In genomic region chr7:123215350-123215749, GRCh38 we compare ENCODE assay signal across 31 cellular contexts. TPM values are rescaled to one million over a fixed set of nuclear protein-coding genes. Genes with fewer than 3 reads are reported as not detected.
"Had no signal": no experiment of that assay in that cellular context is flagged by ENCODE, and none has a peak within 500 bp of the region (broad histone marks: within the 10 kb centered on the region; RNA-seq: fewer than 3 reads in every experiment).

No MANE protein-coding gene starts in this region.

- H3K4me1 ChIP-seq: stomach, suprapubic skin, testis, thyroid gland, tibial artery, tibial nerve, upper lobe of left lung, upper lobe of right lung, uterus, vagina had no signal

- H3K4me3 ChIP-seq: stomach, suprapubic skin, testis, thoracic aorta, thyroid gland, tibial artery, tibial nerve, transverse colon, upper lobe of left lung, upper lobe of right lung, uterus, vagina had no signal

- H3K9me3 ChIP-seq: suprapubic skin, testis, thoracic aorta, thyroid gland, tibial artery, upper lobe of right lung, uterus, vagina had no signal

- H3K36me3 ChIP-seq: stomach, suprapubic skin, thoracic aorta, thyroid gland, tibial artery, tibial nerve, transverse colon, upper lobe of left lung, upper lobe of right lung, uterus, vagina had no signal

- FAIRE-seq: urothelium cell line had no signal

- DNase-seq: stimulated activated CD4-positive, alpha-beta T cell treated with anti-CD3 and anti-CD28 coated beads, Interleukin-2, amount 100 ng/mL, for 48 hours; stimulated activated CD4-positive, alpha-beta T cell treated with anti-CD3 and anti-CD28 coated beads, Interleukin-4, amount 100 ng/mL, for 1 hour; stimulated activated CD4-positive, alpha-beta T cell treated with anti-CD3 and anti-CD28 coated beads, Interleukin-4, amount 100 ng/mL, for 24 hours; stimulated activated CD4-positive, alpha-beta T cell treated with anti-CD3 and anti-CD28 coated beads, Interleukin-4, amount 100 ng/mL, for 4 hours; stimulated activated CD8-positive, alpha-beta memory T cell treated with anti-CD3 and anti-CD28 coated beads, Interleukin-4, amount 100 ng/mL, for 48 hours; stimulated activated naive B cell treated with anti-CD40 and anti-IgM and Interleukin-4, amounts not matched to agents 10 μg/mL and 1 μg/mL and 100 μg/mL, for 72 hours; stimulated activated naive CD4-positive, alpha-beta T cell; stimulated activated naive CD4-positive, alpha-beta T cell treated with Interleukin-2 at 50 U/mL for 16 hours; stimulated activated naive CD8-positive, alpha-beta T cell treated with anti-CD3 and anti-CD28 coated beads, Interleukin-15, amount 100 ng/mL, for 72 hours; stimulated activated naive CD8-positive, alpha-beta T cell treated with anti-CD3 and anti-CD28 coated beads, Interleukin-15, Interleukin-2, amounts not matched to agents 100 U/mL and 50 U/mL, for 24 hours; stomach; substantia nigra; testis; thyroid gland; tibial artery; transverse colon; trophoblast cell; upper lobe of left lung; upper lobe of right lung; uterus had no signal

- H3K27ac ChIP-seq: stomach, suprapubic skin, testis, thoracic aorta, thyroid gland, tibial artery, tibial nerve, transverse colon, upper lobe of left lung, upper lobe of right lung, uterus, vagina had no signal

- H3K27me3 ChIP-seq: stomach, suprapubic skin, testis, thyroid gland, tibial artery, tibial nerve, transverse colon, upper lobe of left lung, upper lobe of right lung, uterus, vagina had no signal

- ATAC-seq: stimulated activated effector memory CD8-positive, alpha-beta T cell treated with anti-CD3 and anti-CD28 coated beads, Interleukin-12 subunit alpha, Interleukin-12 subunit beta, amount 100 ng/mL, for 72 hours; stimulated activated memory B cell treated with anti-CD40 and anti-IgM and Interleukin-4, amounts not matched to agents 10 μg/mL and 1 μg/mL and 100 μg/mL, for 72 hours; stimulated activated naive B cell treated with anti-CD40 and anti-IgM and Interleukin-4, amounts not matched to agents 10 μg/mL and 1 μg/mL and 100 μg/mL, for 72 hours; stimulated activated naive CD8-positive, alpha-beta T cell treated with anti-CD3 and anti-CD28 coated beads, Interleukin-15, amount 100 ng/mL, for 72 hours; stimulated activated naive CD8-positive, alpha-beta T cell treated with anti-CD3 and anti-CD28 coated beads, Interleukin-15, Interleukin-2, amounts not matched to agents 100 U/mL and 50 U/mL, for 24 hours; upper lobe of right lung had no signal

RNA-seq across cellular contexts. Expression of gene SLC13A1, which starts 15.6 kb away (rescaled TPM):
- total RNA-seq: subcutaneous adipose tissue, suprapubic skin, temporal lobe, testis, thoracic aorta, thyroid gland, tibial nerve, upper lobe of left lung, upper lobe of right lung, ureter, urinary bladder, uterus, vagina had no signal
- polyA plus RNA-seq: stomach, urinary bladder had no signal
